8 cellular contexts compared by ENCODE assay signal in the genomic region with DNA sequence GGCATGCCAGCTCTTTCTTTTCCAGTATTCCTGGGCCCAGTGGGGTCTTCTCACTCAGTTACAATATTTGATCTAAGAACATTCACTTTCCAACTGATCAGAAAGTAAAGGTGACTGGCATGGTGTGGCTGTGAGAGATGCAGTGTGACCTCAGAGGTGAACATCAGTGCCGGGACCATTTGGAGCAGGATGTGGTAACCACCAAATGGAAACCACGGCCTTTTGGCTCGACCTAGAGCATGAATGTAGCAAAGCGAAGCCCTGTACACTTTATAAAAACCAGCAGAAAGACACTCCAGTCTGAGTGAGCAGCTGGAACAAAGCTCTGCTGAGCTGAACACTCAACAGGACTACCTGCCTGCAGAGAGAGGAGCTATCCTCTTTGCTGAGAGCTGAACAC. TPM values are rescaled to one million over a fixed set of nuclear protein-coding genes. Genes with fewer than 3 reads are reported as not detected.
DNase-seq lines count a peak whose midpoint lies in the region; ATAC-seq, FAIRE-seq and TF ChIP-seq lines count a peak whose summit lies in the region.
"Not testable (repeated sequence)": the region's sequence is repeated elsewhere in the genome, so short reads cannot be mapped to it uniquely, and the experiment has no call there.

No MANE protein-coding gene starts in this region.

- peak; percentile 34 to 35 for ATAC-seq in CD4-positive, CD25-positive, alpha-beta regulatory T cell (ENCODE audit: low read depth in 2 of 2)
- peak; percentile 31 to 32 for ATAC-seq in activated CD4-positive, CD25-positive, alpha-beta regulatory T cell treated with anti-CD3 and anti-CD28 coated beads, Interleukin-2, amount 50 U/mL, for 24 hours
- peak; percentile 62 for ATAC-seq in effector memory CD8-positive, alpha-beta T cell (replicated peaks)
- ATAC-seq in stimulated activated effector memory CD8-positive, alpha-beta T cell treated with anti-CD3 and anti-CD28 coated beads, Interleukin-12 subunit alpha, Interleukin-12 subunit beta, amount 100 ng/mL, for 72 hours: peak; percentile 77

- peak overlapping the region; percentile 62 to 87 (median 79) for H3K4me3 Mint-ChIP-seq in CD4-positive, CD25-positive, alpha-beta regulatory T cell
- peak overlapping the region; percentile 53 to 63 for H3K4me3 Mint-ChIP-seq in effector memory CD8-positive, alpha-beta T cell
- H3K4me3 Mint-ChIP-seq in stimulated activated effector memory CD8-positive, alpha-beta T cell treated with anti-CD3 and anti-CD28 coated beads, Interleukin-12 subunit alpha, Interleukin-12 subunit beta, amount 100 ng/mL, for 72 hours: peak overlapping the region; percentile 9

- not testable (repeated sequence) for H3K27ac ChIP-seq in CD4-positive, CD25-positive, alpha-beta regulatory T cell (ENCODE audit: insufficient read depth, low read length, poor library complexity, severe bottlenecking); small intestine (ENCODE audit: low read depth in 1 of 2, low read length in 1 of 2)

- peaks cover 18% of the 10 kb centered on the region for H3K36me3 Mint-ChIP-seq in CD4-positive, CD25-positive, alpha-beta regulatory T cell
- H3K36me3 Mint-ChIP-seq in effector memory CD8-positive, alpha-beta T cell (ENCODE audit: insufficient read depth): peaks cover 19% of the 10 kb centered on the region
- H3K36me3 Mint-ChIP-seq in stimulated activated effector memory CD8-positive, alpha-beta T cell treated with anti-CD3 and anti-CD28 coated beads, Interleukin-12 subunit alpha, Interleukin-12 subunit beta, amount 100 ng/mL, for 72 hours: peaks cover 25% of the 10 kb centered on the region

- FAIRE-seq in small intestine (lab: Jason Lieb, UNC): not testable (repeated sequence)

- H3K4me1 Mint-ChIP-seq in CD4-positive, CD25-positive, alpha-beta regulatory T cell: peaks cover 9 to 70% (median 42%) of the 10 kb centered on the region in 4 donors
- peaks cover 48 to 53% of the 10 kb centered on the region in 2 donors for H3K4me1 Mint-ChIP-seq in effector memory CD8-positive, alpha-beta T cell (ENCODE audit: low read depth in 2 of 2)
- peaks cover 74% of the 10 kb centered on the region for H3K4me1 Mint-ChIP-seq in stimulated activated effector memory CD8-positive, alpha-beta T cell treated with anti-CD3 and anti-CD28 coated beads, Interleukin-12 subunit alpha, Interleukin-12 subunit beta, amount 100 ng/mL, for 72 hours

- peaks cover 56% of the 10 kb centered on the region for H3K4me1 ChIP-seq in CD4-positive, CD25-positive, alpha-beta regulatory T cell (ENCODE audit: control insufficient read depth, insufficient read depth, low read length, poor library complexity, severe bottlenecking)
- H3K4me1 ChIP-seq in small intestine (ENCODE audit: control insufficient read depth in 2 of 2, insufficient read depth in 1 of 2, low read depth in 1 of 2, low read length in 1 of 2): not testable (repeated sequence)

- not testable (repeated sequence) for TF ChIP-seq CTCF in NB4 (IDR thresholded peaks at IDR 0.05; ENCODE audit: low read depth, low read length)

- peak overlapping the region; percentile 35 for H3K4me3 ChIP-seq in CD4-positive, CD25-positive, alpha-beta regulatory T cell (ENCODE audit: low read depth, low read length)
- not testable (repeated sequence) for H3K4me3 ChIP-seq in NB4 (ENCODE audit: low read depth, low read length); small intestine (ENCODE audit: low read depth in 1 of 2, low read length in 2 of 2)

- not testable (repeated sequence) for H3K27me3 Mint-ChIP-seq in CD4-positive, CD25-positive, alpha-beta regulatory T cell; effector memory CD8-positive, alpha-beta T cell

- not testable (repeated sequence) for H3K36me3 ChIP-seq in CD4-positive, CD25-positive, alpha-beta regulatory T cell (ENCODE audit: control insufficient read depth, insufficient read depth, low read length); small intestine (ENCODE audit: control insufficient read depth in 2 of 2, insufficient read depth in 2 of 2, low read length in 2 of 2)

- WGBS in small intestine, 3 donors: 62 to 85% (median 64%) methylated on average over 4 of the region's 4 CpGs

- H3K27me3 ChIP-seq in CD4-positive, CD25-positive, alpha-beta regulatory T cell (ENCODE audit: control insufficient read depth, insufficient read depth, low read length); small intestine (ENCODE audit: control insufficient read depth in 2 of 2, insufficient read depth in 2 of 2, low read length in 2 of 2): not testable (repeated sequence)

- not testable (repeated sequence) for TF ChIP-seq POLR2A in NB4 (IDR thresholded peaks at IDR 0.05; ENCODE audit: extremely low read depth, insufficient read length)

- DNase-seq in CD4-positive, CD25-positive, alpha-beta regulatory T cell: peak in 2 of 3 donors; percentile 63 to 85
- DNase-seq in NB4 (ENCODE audit: low read depth) (peak; percentile 45), activated T-cell treated with anti-CD3 and anti-CD28 coated beads for 24 hours (ENCODE audit: low read depth) (peak; percentile 32), small intestine (peak; percentile 32)
- peak; percentile 49 for DNase-seq in activated naive CD4-positive, alpha-beta T cell treated with Interleukin-2 at 50 U/mL for 16 hours
- DNase-seq in effector memory CD8-positive, alpha-beta T cell: peak; percentile 40 to 46 (median 45)
- DNase-seq in stimulated activated effector memory CD8-positive, alpha-beta T cell treated with anti-CD3 and anti-CD28 coated beads, Interleukin-12 subunit alpha, Interleukin-12 subunit beta, amount 100 ng/mL, for 72 hours (ENCODE audit: low spot score in 2 of 2): peak; percentile 26 to 62

- peak overlapping the region in 2 of 3 donors; percentile 79 to 89 for H3K27ac Mint-ChIP-seq in CD4-positive, CD25-positive, alpha-beta regulatory T cell
- peak overlapping the region; percentile 69 to 79 for H3K27ac Mint-ChIP-seq in effector memory CD8-positive, alpha-beta T cell
- not testable (repeated sequence) for H3K27ac Mint-ChIP-seq in stimulated activated effector memory CD8-positive, alpha-beta T cell treated with anti-CD3 and anti-CD28 coated beads, Interleukin-12 subunit alpha, Interleukin-12 subunit beta, amount 100 ng/mL, for 72 hours

- not testable (repeated sequence) for H3K9me3 ChIP-seq in CD4-positive, CD25-positive, alpha-beta regulatory T cell (ENCODE audit: control insufficient read depth in 2 of 2, low read length in 2 of 2); small intestine (ENCODE audit: control insufficient read depth, low read depth)

- not testable (repeated sequence) for H3K9me3 Mint-ChIP-seq in CD4-positive, CD25-positive, alpha-beta regulatory T cell; effector memory CD8-positive, alpha-beta T cell; stimulated activated effector memory CD8-positive, alpha-beta T cell treated with anti-CD3 and anti-CD28 coated beads, Interleukin-12 subunit alpha, Interleukin-12 subunit beta, amount 100 ng/mL, for 72 hours

RNA-seq across cellular contexts. Expression of a gene that starts 3.4 kb away (rescaled TPM):
- total RNA-seq in CD4-positive, CD25-positive, alpha-beta regulatory T cell: 42.2 TPM
- 10 to 100 TPM; 17.0 to 26.1 (median 24.5) TPM for polyA plus RNA-seq in CD4-positive, CD25-positive, alpha-beta regulatory T cell
- polyA plus RNA-seq in small intestine: 10 to 100 TPM in 1 of 3 donors, 1 to 10 TPM in 2; 6.8 to 11.4 (median 7.4) TPM

RNA-seq across cellular contexts. Expression of a gene that starts 7.4 kb away (rescaled TPM):
- total RNA-seq in CD4-positive, CD25-positive, alpha-beta regulatory T cell: 30.1 TPM
- polyA plus RNA-seq in CD4-positive, CD25-positive, alpha-beta regulatory T cell: 1 to 10 TPM in 2 of 4 donors, under 1 TPM in 2; 0.42 to 3.4 (median 1.4) TPM
- 10 to 100 TPM in 2 of 3 donors, 1 to 10 TPM in 1; 4.6 to 13.0 (median 11.3) TPM for polyA plus RNA-seq in small intestine

RNA-seq across cellular contexts. Expression of a gene that starts 57.0 kb away (rescaled TPM):
- 40.4 TPM for total RNA-seq in CD4-positive, CD25-positive, alpha-beta regulatory T cell
- polyA plus RNA-seq in CD4-positive, CD25-positive, alpha-beta regulatory T cell: 1 to 10 TPM; 1.9 to 3.1 (median 2.6) TPM
- 10 to 100 TPM in 2 of 3 donors, 1 to 10 TPM in 1; 8.3 to 30.2 (median 21.1) TPM for polyA plus RNA-seq in small intestine

Comparison
In these comparisons a context has a peak if more than half of its experiments do, and no peak if none do; other contexts are left out.
1. H3K4me3 Mint-ChIP-seq: peak in every context shown above with its lines; median percentile 79 in CD4-positive, CD25-positive, alpha-beta regulatory T cell; 58 in effector memory CD8-positive, alpha-beta T cell; 9 in stimulated activated effector memory CD8-positive, alpha-beta T cell treated with anti-CD3 and anti-CD28 coated beads, Interleukin-12 subunit alpha, Interleukin-12 subunit beta, amount 100 ng/mL, for 72 hours.